8 cellular contexts compared by ENCODE assay signal in genomic region chr1:113760102-113760804, GRCh38. TPM values are rescaled to one million over a fixed set of nuclear protein-coding genes. Genes with fewer than 3 reads are reported as not detected.
DNase-seq lines count a peak whose midpoint lies in the region; ATAC-seq and TF ChIP-seq lines count a peak whose summit lies in the region.

No MANE protein-coding gene starts in this region.

- H3K36me3 Mint-ChIP-seq in activated CD4-positive, alpha-beta T cell treated with anti-CD3 and anti-CD28 coated beads for 36 hours (ENCODE audit: low read depth): peaks cover 11% of the 10 kb centered on the region
- peaks cover 40% of the 10 kb centered on the region for H3K36me3 Mint-ChIP-seq in activated CD8-positive, alpha-beta T cell treated with anti-CD3 and anti-CD28 coated beads, Interleukin-2, amount 10 ng/mL, durations not matched to agents 7 days and 5 days (ENCODE audit: low read depth)

- no peak for DNase-seq in activated CD4-positive, alpha-beta T cell treated with anti-CD3 and anti-CD28 coated beads for 36 hours
- DNase-seq in activated CD4-positive, alpha-beta T cell treated with anti-CD3 and anti-CD28 coated beads, Interleukin-2, amount 50 U/mL, for 4 hours: no peak
- DNase-seq in activated CD8-positive, alpha-beta T cell treated with anti-CD3 and anti-CD28 coated beads, Interleukin-2, amount 10 ng/mL, durations not matched to agents 7 days and 5 days: no peak
- DNase-seq in testis (no peak), NCI-H2107 (lab: John Stamatoyannopoulos, UW) (no peak), posterior vena cava (ENCODE audit: low spot score) (no peak)
- no peak for DNase-seq in activated CD4-positive, CD25-positive, alpha-beta regulatory T cell treated with anti-CD3 and anti-CD28 coated beads, Interleukin-2, amount 50 U/mL, for 72 hours

- peaks cover 32% of the 10 kb centered on the region for H3K36me3 ChIP-seq in iPS-20b (ENCODE audit: insufficient read depth, low read depth, low read length)
- H3K36me3 ChIP-seq in testis (ENCODE audit: low read depth, missing control alignments): no peaks in the 10 kb centered on the region

- no peaks in the 10 kb centered on the region for H3K9me3 ChIP-seq in iPS-20b (ENCODE audit: insufficient read depth, low read depth, low read length)
- no peaks in the 10 kb centered on the region for H3K9me3 ChIP-seq in testis

- H3K9me3 Mint-ChIP-seq in activated CD4-positive, alpha-beta T cell treated with anti-CD3 and anti-CD28 coated beads for 36 hours (ENCODE audit: low read depth): no peaks in the 10 kb centered on the region
- no peaks in the 10 kb centered on the region for H3K9me3 Mint-ChIP-seq in activated CD8-positive, alpha-beta T cell treated with anti-CD3 and anti-CD28 coated beads, Interleukin-2, amount 10 ng/mL, durations not matched to agents 7 days and 5 days (ENCODE audit: insufficient read depth)

- H3K9ac ChIP-seq in iPS-20b (ENCODE audit: low read depth, low read length): peak overlapping the region; percentile 94; the same call in 1 of the 2 replicates

- CTCF ChIA-PET in activated CD4-positive, alpha-beta T cell treated with anti-CD3 and anti-CD28 coated beads for 36 hours (lab: Charles Lee): interaction anchor here (0.7 to 1.9 kb wide), 10 partner anchors 10 to 687 kb away, joined by 3 to 10 read pairs (median 4); partner anchors contain the start of genes LRIG2 and RSBN1
- CTCF ChIA-PET in activated CD8-positive, alpha-beta T cell treated with anti-CD3 and anti-CD28 coated beads, Interleukin-2, amount 10 ng/mL, durations not matched to agents 7 days and 5 days (lab: Charles Lee): interaction anchor here (0.6 to 1.5 kb wide), 12 partner anchors 12 to 219 kb away, joined by 3 to 5 read pairs (median 4); partner anchors contain the start of genes OLFML3 and RSBN1

- H3K27me3 ChIP-seq in iPS-20b (ENCODE audit: insufficient read depth, low read length): no peaks in the 10 kb centered on the region
- no peaks in the 10 kb centered on the region for H3K27me3 ChIP-seq in testis

- no peaks in the 10 kb centered on the region for H3K27me3 Mint-ChIP-seq in activated CD4-positive, alpha-beta T cell treated with anti-CD3 and anti-CD28 coated beads for 36 hours
- no peaks in the 10 kb centered on the region for H3K27me3 Mint-ChIP-seq in activated CD8-positive, alpha-beta T cell treated with anti-CD3 and anti-CD28 coated beads, Interleukin-2, amount 10 ng/mL, durations not matched to agents 7 days and 5 days (ENCODE audit: low read depth)

- no peak for ATAC-seq in activated CD4-positive, alpha-beta T cell treated with anti-CD3 and anti-CD28 coated beads for 36 hours
- no peak for ATAC-seq in activated CD8-positive, alpha-beta T cell treated with anti-CD3 and anti-CD28 coated beads, Interleukin-2, amount 10 ng/mL, durations not matched to agents 7 days and 5 days

- TF ChIP-seq CTCF in testis (IDR thresholded peaks at IDR 0.05): no peak

- H3K27ac Mint-ChIP-seq in activated CD4-positive, alpha-beta T cell treated with anti-CD3 and anti-CD28 coated beads for 36 hours: peak overlapping the region; percentile 94
- H3K27ac Mint-ChIP-seq in activated CD8-positive, alpha-beta T cell treated with anti-CD3 and anti-CD28 coated beads, Interleukin-2, amount 10 ng/mL, durations not matched to agents 7 days and 5 days: peak overlapping the region; percentile 96

- peaks cover 16% of the 10 kb centered on the region for H3K4me1 Mint-ChIP-seq in activated CD4-positive, alpha-beta T cell treated with anti-CD3 and anti-CD28 coated beads for 36 hours
- H3K4me1 Mint-ChIP-seq in activated CD8-positive, alpha-beta T cell treated with anti-CD3 and anti-CD28 coated beads, Interleukin-2, amount 10 ng/mL, durations not matched to agents 7 days and 5 days (ENCODE audit: low read depth): peaks cover 31% of the 10 kb centered on the region

- intact Hi-C loops in activated CD4-positive, alpha-beta T cell treated with anti-CD3 and anti-CD28 coated beads for 36 hours (cut with DNase I, micrococcal nuclease): loop anchor here in 1 of 2 experiments (2.0 kb wide), 1 partner anchor 19 kb away; no protein-coding TSS in a partner anchor
- intact Hi-C loops in testis (cut with DNase I; ENCODE audit: low total_unique reads) (no loop called here), posterior vena cava (cut with DNase I) (no loop called here)

- 53 to 59% methylated on average over 19 to 20 of the region's 20 CpGs for WGBS in testis, 2 donors

- no peak for TF ChIP-seq POLR2A in testis (IDR thresholded peaks at IDR 0.05)

- H3K27ac ChIP-seq in iPS-20b (ENCODE audit: low read length): peak overlapping the region; percentile 67
- peak overlapping the region; percentile 90 to 91 for H3K27ac ChIP-seq in testis

- POLR2A ChIA-PET in activated CD4-positive, alpha-beta T cell treated with anti-CD3 and anti-CD28 coated beads for 36 hours (lab: Charles Lee): interaction anchor here (0.6 kb wide), 4 partner anchors 189 to 1227 kb away, joined by 3 to 6 read pairs (median 3); no protein-coding TSS in a partner anchor
- POLR2A ChIA-PET in activated CD8-positive, alpha-beta T cell treated with anti-CD3 and anti-CD28 coated beads, Interleukin-2, amount 10 ng/mL, durations not matched to agents 7 days and 5 days (lab: Charles Lee): interaction anchor here (0.6 to 3.3 kb wide), 8 partner anchors 8 to 625 kb away, joined by 3 to 23 read pairs (median 6); partner anchors contain the start of gene RSBN1

- H3K4me3 Mint-ChIP-seq in activated CD4-positive, alpha-beta T cell treated with anti-CD3 and anti-CD28 coated beads for 36 hours: peak overlapping the region; percentile 81
- H3K4me3 Mint-ChIP-seq in activated CD8-positive, alpha-beta T cell treated with anti-CD3 and anti-CD28 coated beads, Interleukin-2, amount 10 ng/mL, durations not matched to agents 7 days and 5 days: peak overlapping the region; percentile 90

- H3K4me3 ChIP-seq in iPS-20b (ENCODE audit: low read length) (peak overlapping the region; percentile 89), testis (peak overlapping the region; percentile 89 to 93)

- H3K4me1 ChIP-seq in iPS-20b (ENCODE audit: insufficient read depth, low read length) (peaks cover 10% of the 10 kb centered on the region; the same call in 1 of the 2 replicates), testis (no peaks in the 10 kb centered on the region)

RNA-seq across cellular contexts. Expression of gene PHTF1, which starts 1.0 kb away (rescaled TPM):
- 10 to 100 TPM; 11.3 to 12.2 TPM for total RNA-seq in activated CD4-positive, alpha-beta T cell treated with anti-CD3 and anti-CD28 coated beads for 36 hours
- total RNA-seq in activated CD8-positive, alpha-beta T cell treated with anti-CD3 and anti-CD28 coated beads, Interleukin-2, amount 10 ng/mL, durations not matched to agents 7 days and 5 days: 10 to 100 TPM; 24.8 to 25.2 TPM
- total RNA-seq in testis: 10 to 100 TPM; 29.2 to 46.4 TPM
- 61.7 TPM for polyA plus RNA-seq in testis (ENCODE audit: insufficient read depth, low read depth, low replicate concordance)
- total RNA-seq in posterior vena cava: 10 to 100 TPM; 12.0 to 13.2 TPM

RNA-seq across cellular contexts. Expression of gene RSBN1, which starts 52.0 kb away (rescaled TPM):
- total RNA-seq in activated CD4-positive, alpha-beta T cell treated with anti-CD3 and anti-CD28 coated beads for 36 hours: 10 to 100 TPM; 22.1 to 24.3 TPM
- total RNA-seq in activated CD8-positive, alpha-beta T cell treated with anti-CD3 and anti-CD28 coated beads, Interleukin-2, amount 10 ng/mL, durations not matched to agents 7 days and 5 days: 10 to 100 TPM; 27.3 to 29.9 TPM
- total RNA-seq in testis: 10 to 100 TPM; 28.5 to 32.5 TPM
- 27.5 TPM for polyA plus RNA-seq in testis (ENCODE audit: insufficient read depth, low read depth, low replicate concordance)
- total RNA-seq in posterior vena cava: 10 to 100 TPM; 14.4 to 16.2 TPM
